20 cellular contexts compared by ENCODE assay signal in the genomic region with DNA sequence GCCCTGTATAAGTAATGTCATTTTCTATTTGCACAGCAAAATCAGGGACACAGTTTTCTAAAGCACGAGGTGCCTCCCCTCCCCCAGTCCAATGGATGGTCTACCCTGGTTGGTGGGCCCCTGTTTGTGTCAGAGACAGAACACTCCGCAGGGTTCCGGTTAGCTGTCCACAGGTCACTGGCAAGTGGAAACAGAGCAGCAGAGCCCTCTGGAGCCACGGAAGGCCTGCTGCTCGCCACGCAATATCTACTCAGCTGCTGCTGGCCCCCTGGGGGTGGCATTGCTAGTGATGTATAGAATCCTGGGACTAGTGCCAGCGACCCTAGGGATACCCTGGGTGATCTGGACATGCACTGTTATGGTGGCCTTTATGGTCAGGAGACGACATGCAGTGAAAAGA. TPM values are rescaled to one million over a fixed set of nuclear protein-coding genes. Genes with fewer than 3 reads are reported as not detected.
DNase-seq lines count a peak whose midpoint lies in the region; ATAC-seq and TF ChIP-seq lines count a peak whose summit lies in the region.
"Had no signal": no experiment of that assay in that cellular context is flagged by ENCODE, and none has a peak within 500 bp of the region (broad histone marks: within the 10 kb centered on the region; RNA-seq: fewer than 3 reads in every experiment).

No MANE protein-coding gene starts in this region.

- H3K9me3 ChIP-seq in BLaER1, result peaks cover 4% of the 10 kb centered on the region; the same call in 1 of the 2 replicates
- H3K9me3 ChIP-seq in HEK293 (ENCODE audit: control insufficient read depth, insufficient read depth, low read depth, low read length), result no peaks in the 10 kb centered on the region
- H3K9me3 ChIP-seq in naive thymus-derived CD4-positive, alpha-beta T cell (ENCODE audit: control insufficient read depth in 2 of 3, low read length in 3 of 3), result no peaks in the 10 kb centered on the region
- H3K9me3 ChIP-seq: HAP-1 had no signal

- H3K36me3 Mint-ChIP-seq in naive thymus-derived CD4-positive, alpha-beta T cell, result no peaks in the 10 kb centered on the region

- CTCF ChIA-PET in HEK293 (lab: Yijun Ruan, JAX), result no interaction called here
- CTCF ChIA-PET in naive thymus-derived CD4-positive, alpha-beta T cell (lab: Charles Lee), result no interaction called here

- H3K4me2 ChIP-seq in BLaER1, result peak overlapping the region; percentile 66

- H3K9me3 Mint-ChIP-seq in naive thymus-derived CD4-positive, alpha-beta T cell, result peaks cover 0 to 8% (median 0%) of the 10 kb centered on the region in 11 donors
- H3K9me3 Mint-ChIP-seq: CD4-positive, alpha-beta T cell; T-helper 1 cell treated with Interleukin-12 subunit alpha and Interleukin-12 subunit beta and Interleukin-4 antibody, amounts not matched to agents 30 μg/mL and 1 μg/mL, for 36 hours had no signal

- intact Hi-C loops in naive thymus-derived CD4-positive, alpha-beta T cell (cut with micrococcal nuclease), result no loop called here

- peaks cover 8% of the 10 kb centered on the region for H3K36me3 ChIP-seq in BLaER1
- H3K36me3 ChIP-seq in HEK293 (ENCODE audit: control insufficient read depth in 2 of 2, insufficient read depth in 1 of 2, low read length in 2 of 2), result no peaks in the 10 kb centered on the region
- no peaks in the 10 kb centered on the region for H3K36me3 ChIP-seq in naive thymus-derived CD4-positive, alpha-beta T cell (ENCODE audit: control insufficient read depth in 2 of 3, insufficient read depth in 3 of 3, low read length in 3 of 3)
- H3K36me3 ChIP-seq: HAP-1 had no signal

- H4K20me1 ChIP-seq in BLaER1, result no peaks in the 10 kb centered on the region

- H3K4me3 ChIP-seq in BLaER1, result no peak overlapping the region
- H3K4me3 ChIP-seq in HEK293 (ENCODE audit: low read depth, low read length), result no peak overlapping the region
- H3K4me3 ChIP-seq in choroid plexus epithelial cell (ENCODE audit: low read depth, low read length), result no peak overlapping the region
- H3K4me3 ChIP-seq in naive thymus-derived CD4-positive, alpha-beta T cell (ENCODE audit: low read length), result no peak overlapping the region
- H3K4me3 ChIP-seq: GM12878, GM23248, HAP-1 had no signal

- H3K27me3 Mint-ChIP-seq in naive thymus-derived CD4-positive, alpha-beta T cell, result peaks cover 3 to 19% (median 12%) of the 10 kb centered on the region in 5 donors

- no peaks in the 10 kb centered on the region for H3K4me1 Mint-ChIP-seq in naive thymus-derived CD4-positive, alpha-beta T cell

- POLR2A ChIA-PET in HEK293 (lab: Yijun Ruan, JAX), result no interaction called here
- POLR2A ChIA-PET in naive thymus-derived CD4-positive, alpha-beta T cell (lab: Charles Lee), result no interaction called here

- H3K27me3 ChIP-seq in BLaER1, result no peaks in the 10 kb centered on the region
- no peaks in the 10 kb centered on the region for H3K27me3 ChIP-seq in naive thymus-derived CD4-positive, alpha-beta T cell (ENCODE audit: control insufficient read depth in 2 of 2, insufficient read depth in 2 of 2, low read length in 2 of 2)

- no peak overlapping the region for H3K27ac Mint-ChIP-seq in naive thymus-derived CD4-positive, alpha-beta T cell
- H3K27ac Mint-ChIP-seq: CD4-positive, alpha-beta T cell; T-helper 1 cell treated with Interleukin-12 subunit alpha and Interleukin-12 subunit beta and Interleukin-4 antibody, amounts not matched to agents 30 μg/mL and 1 μg/mL, for 36 hours had no signal

- TF ChIP-seq CTCF in HEK293 (tag by site-specific recombination; IDR thresholded peaks at IDR 0.05) (no peak), choroid plexus epithelial cell (conservative IDR thresholded peaks at IDR 0.05; ENCODE audit: low read depth, low read length) (peak; percentile 23)

- H3K27ac ChIP-seq in BLaER1, result no peak overlapping the region
- H3K27ac ChIP-seq in HEK293 (ENCODE audit: extremely low read depth, low read depth, low read length), result no peak overlapping the region
- H3K27ac ChIP-seq in naive thymus-derived CD4-positive, alpha-beta T cell (ENCODE audit: low read depth, low read length), result no peak overlapping the region
- H3K27ac ChIP-seq: GM23248 had no signal

- H3K4me1 ChIP-seq in BLaER1 (peaks cover 71% of the 10 kb centered on the region), HEK293 (ENCODE audit: control insufficient read depth, insufficient read depth, low read length) (peaks cover 13% of the 10 kb centered on the region)
- no peaks in the 10 kb centered on the region for H3K4me1 ChIP-seq in naive thymus-derived CD4-positive, alpha-beta T cell (ENCODE audit: control insufficient read depth in 2 of 2, insufficient read depth in 2 of 2, low read length in 2 of 2)
- H3K4me1 ChIP-seq: HAP-1 had no signal

- ATAC-seq in naive thymus-derived CD4-positive, alpha-beta T cell, result no peak
- ATAC-seq: GM12878 had no signal

- H3K4me3 Mint-ChIP-seq in naive thymus-derived CD4-positive, alpha-beta T cell, result no peak overlapping the region
- H3K4me3 Mint-ChIP-seq: CD4-positive, alpha-beta T cell; T-helper 1 cell treated with Interleukin-12 subunit alpha and Interleukin-12 subunit beta and Interleukin-4 antibody, amounts not matched to agents 30 μg/mL and 1 μg/mL, for 36 hours had no signal

- DNase-seq in NCI-H345 treated with DMSO at 0.1 percent for 48 hours (lab: John Stamatoyannopoulos, UW; ENCODE audit: unreplicated experiment), result peak; percentile 71
- DNase-seq in choroid plexus epithelial cell (ENCODE audit: low read depth), result peak; percentile 78
- no peak for DNase-seq in naive thymus-derived CD4-positive, alpha-beta T cell
- no peak for DNase-seq in HUDEP-2 (lab: John Stamatoyannopoulos, UW; ENCODE audit: unreplicated experiment in 76 of 76)
- DNase-seq in medulla oblongata (ENCODE audit: extremely low spot score), result no peak
- DNase-seq: Calu3; CD4-positive, alpha-beta T cell; EL; GM23248; MM.1S; NCI-H187; NCI-H2107; NCI-H524; SHP77 had no signal

- no peak overlapping the region for H3K9ac ChIP-seq in BLaER1
- H3K9ac ChIP-seq: GM23248 had no signal

TF ChIP-seq in HEK293, 187 proteins besides CTCF, POLR2A, EP300 and RAD21:
- TF ChIP-seq ZIC2 (tag by site-specific recombination; IDR thresholded peaks at IDR 0.05), result 0 out of 2 replicates have a peak, but pooled peaks have one; percentile 36
- TF ChIP-seq, protein P1, sequence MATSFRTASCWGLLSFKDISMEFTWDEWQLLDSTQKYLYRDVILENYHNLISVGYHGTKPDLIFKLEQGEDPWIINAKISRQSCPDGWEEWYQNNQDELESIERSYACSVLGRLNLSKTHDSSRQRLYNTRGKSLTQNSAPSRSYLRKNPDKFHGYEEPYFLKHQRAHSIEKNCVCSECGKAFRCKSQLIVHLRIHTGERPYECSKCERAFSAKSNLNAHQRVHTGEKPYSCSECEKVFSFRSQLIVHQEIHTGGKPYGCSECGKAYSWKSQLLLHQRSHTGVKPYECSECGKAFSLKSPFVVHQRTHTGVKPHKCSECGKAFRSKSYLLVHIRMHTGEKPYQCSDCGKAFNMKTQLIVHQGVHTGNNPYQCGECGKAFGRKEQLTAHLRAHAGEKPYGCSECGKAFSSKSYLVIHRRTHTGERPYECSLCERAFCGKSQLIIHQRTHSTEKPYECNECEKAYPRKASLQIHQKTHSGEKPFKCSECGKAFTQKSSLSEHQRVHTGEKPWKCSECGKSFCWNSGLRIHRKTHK (tag by site-specific recombination; IDR thresholded peaks at IDR 0.05), result no peak
TF ChIP-seq in HEK293: peak in this region for 1.

RNA-seq across cellular contexts. Expression of a gene that starts 50.4 kb away (rescaled TPM):
- 10 to 100 TPM in 1 of 5 experiments, 1 to 10 TPM in 1, under 1 TPM in 2, not detected in 1; 0.57 to 20.8 (median 1.3) TPM for total RNA-seq in naive thymus-derived CD4-positive, alpha-beta T cell
- not detected for polyA plus RNA-seq in naive thymus-derived CD4-positive, alpha-beta T cell
- total RNA-seq: OCI-LY7 had no signal

Comparison
In these comparisons a context has a peak if more than half of its experiments do, and no peak if none do; other contexts are left out.
1. DNase-seq: peak in NCI-H345 treated with DMSO at 0.1 percent for 48 hours (single experiment) and choroid plexus epithelial cell (single experiment); none in naive thymus-derived CD4-positive, alpha-beta T cell (0 of 9), HUDEP-2 (0 of 76) and medulla oblongata (single experiment).